Comparison of ENCODE assay signal across 28 cellular contexts in genomic region chr19:13538854-13539253, GRCh38.
"Had no signal": no experiment of that assay in that cellular context is flagged by ENCODE, and none has a peak within 500 bp of the region (broad histone marks: within the 10 kb centered on the region; RNA-seq: fewer than 3 reads in every experiment).

No MANE protein-coding gene starts in this region.

- H3K4me1 ChIP-seq: neural progenitor cell, parathyroid adenoma, psoas muscle, right lobe of liver, spleen, suprapubic skin, testis, tibial artery, transverse colon, upper lobe of right lung, uterus had no signal

- H3K4me3 ChIP-seq: neural progenitor cell, ovary, psoas muscle, right lobe of liver, skin epidermis, smooth muscle cell, spleen, suprapubic skin, testis, tibial artery, transverse colon, upper lobe of right lung, uterus had no signal

- DNase-seq: natural killer cell; occipital lobe; ovary; posterior cingulate gyrus; psoas muscle; right cardiac atrium; right lobe of liver; spleen; stimulated activated CD4-positive, alpha-beta T cell treated with anti-CD3 and anti-CD28 coated beads, Interleukin-12 subunit alpha, Interleukin-12 subunit beta, amount 100 ng/mL, for 4 hours; stimulated activated CD4-positive, alpha-beta T cell treated with anti-CD3 and anti-CD28 coated beads, Interleukin-1b, Interleukin-23, amount 100 ng/mL, for 48 hours; stimulated activated CD4-positive, alpha-beta T cell treated with anti-CD3 and anti-CD28 coated beads, Interleukin-4, amount 100 ng/mL, for 1 hour; stimulated activated CD4-positive, alpha-beta T cell treated with anti-CD3 and anti-CD28 coated beads, Interleukin-4, amount 100 ng/mL, for 4 hours; stimulated activated CD8-positive, alpha-beta memory T cell treated with anti-CD3 and anti-CD28 coated beads, Interleukin-4, amount 100 ng/mL, for 48 hours; stimulated activated naive CD4-positive, alpha-beta T cell; stimulated activated naive CD8-positive, alpha-beta T cell treated with anti-CD3 and anti-CD28 coated beads, Interleukin-15, amount 100 ng/mL, for 72 hours; stimulated activated naive CD8-positive, alpha-beta T cell treated with anti-CD3 and anti-CD28 coated beads, Interleukin-15, Interleukin-2, amounts not matched to agents 100 U/mL and 50 U/mL, for 24 hours; substantia nigra; testis; tibial artery; transverse colon; upper lobe of right lung; uterus had no signal

- H3K9ac ChIP-seq: neural progenitor cell, parathyroid adenoma had no signal

- H3K4me2 ChIP-seq: neural progenitor cell, smooth muscle cell had no signal

- H3K9me3 ChIP-seq: right lobe of liver, suprapubic skin, testis, upper lobe of right lung, uterus had no signal

- H3K27ac ChIP-seq: neural progenitor cell, ovary, parathyroid adenoma, psoas muscle, right lobe of liver, skin epidermis, spleen, suprapubic skin, testis, tibial artery, transverse colon, upper lobe of right lung, uterus had no signal

- H3K27me3 ChIP-seq: ovary, right lobe of liver, testis, uterus had no signal

- H3K79me2 ChIP-seq: parathyroid adenoma had no signal

- H3K36me3 ChIP-seq: neural progenitor cell, ovary, right lobe of liver, spleen, suprapubic skin, tibial artery, transverse colon, upper lobe of right lung, uterus had no signal

- ATAC-seq: natural killer cell; psoas muscle; right cardiac atrium; right lobe of liver; stimulated activated memory B cell treated with anti-CD40 and anti-IgM and Interleukin-4, amounts not matched to agents 10 μg/mL and 1 μg/mL and 100 μg/mL, for 72 hours; stimulated activated naive CD8-positive, alpha-beta T cell treated with anti-CD3 and anti-CD28 coated beads, Interleukin-15, amount 100 ng/mL, for 72 hours; stimulated activated naive CD8-positive, alpha-beta T cell treated with anti-CD3 and anti-CD28 coated beads, Interleukin-15, Interleukin-2, amounts not matched to agents 100 U/mL and 50 U/mL, for 24 hours; upper lobe of right lung had no signal

- H2AFZ ChIP-seq: neural progenitor cell, parathyroid adenoma had no signal
